8 cellular contexts compared by ENCODE assay signal in genomic region chr7:72879737-72880215, GRCh38. TPM values are rescaled to one million over a fixed set of nuclear protein-coding genes. Genes with fewer than 3 reads are reported as not detected.
A peak's percentile ranks its signal among the peaks of the same experiment; 100 is the strongest.
DNase-seq lines count a peak whose midpoint lies in the region; ATAC-seq and TF ChIP-seq lines count a peak whose summit lies in the region.
"Not testable (repeated sequence)": the region's sequence is repeated elsewhere in the genome, so short reads cannot be mapped to it uniquely, and the experiment has no call there.

No MANE protein-coding gene starts in this region.

- peak overlapping the region; percentile 73 for H3K4me3 ChIP-seq in AG04449 (ENCODE audit: low read depth, low read length)
- H3K4me3 ChIP-seq in esophagus squamous epithelium, result peak overlapping the region; percentile 69 to 91 (median 76)

- in situ Hi-C loops in GM18951 (cut with MboI; ENCODE audit: low sequenced_read_pairs, unreplicated experiment), result not testable (repeated sequence)

- H3K4me1 ChIP-seq in esophagus squamous epithelium, result peaks cover 0 to 15% (median 3%) of the 10 kb centered on the region in 3 donors

- not testable (repeated sequence) for H3K4me1 Mint-ChIP-seq in memory B cell

- peak; percentile 33 for TF ChIP-seq POLR2A in GM18951 (IDR thresholded peaks at IDR 0.05; ENCODE audit: extremely low read depth, insufficient read depth, insufficient read length)
- not testable (repeated sequence) for TF ChIP-seq POLR2A in esophagus squamous epithelium (IDR thresholded peaks at IDR 0.05)

- not testable (repeated sequence) for H3K36me3 Mint-ChIP-seq in memory B cell

- CTCF ChIA-PET in AG04449 (lab: Yijun Ruan, JAX), result not testable (repeated sequence)

- ATAC-seq in memory B cell (ENCODE audit: low read depth), result peak; percentile 26

- not testable (repeated sequence) for H3K9me3 Mint-ChIP-seq in memory B cell

- H3K27ac ChIP-seq in esophagus squamous epithelium, result peak overlapping the region; percentile 91 to 96 (median 92)

- peaks cover 0 to 24% (median 0%) of the 10 kb centered on the region in 3 donors for H3K36me3 ChIP-seq in esophagus squamous epithelium

- 0% methylated on average over 8 to 16 of the region's 35 CpGs for whole genome bisulfite sequencing in esophagus squamous epithelium, 2 donors

- DNase-seq in AG04449 (ENCODE audit: low read depth, low spot score), result peak; percentile 19
- peak; percentile 62 for DNase-seq in LHCN-M2 (ENCODE audit: low read depth)
- peak; percentile 28 for DNase-seq in SKM-1 treated with dmso at 0.1 percent for 144 hours (lab: John Stamatoyannopoulos, UW; ENCODE audit: unreplicated experiment)
- DNase-seq in activated gamma-delta T cell treated with anti-CD3 and anti-CD28 coated beads, Interleukin-2, amount 50 U/mL, for 16 hours (ENCODE audit: low read depth), result peak; percentile 1
- peak; percentile 2 for DNase-seq in esophagus squamous epithelium (lab: John Stamatoyannopoulos, UW)
- peak; percentile 7 to 33 for DNase-seq in memory B cell (ENCODE audit: low spot score in 2 of 2)
- DNase-seq in stimulated activated CD4-positive, alpha-beta T cell treated with anti-CD3 and anti-CD28 coated beads, Interleukin-1b, Interleukin-23, amount 100 ng/mL, for 48 hours, result peak; percentile 41

- intact Hi-C loops in esophagus squamous epithelium (cut with DNase I), result not testable (repeated sequence)

- POLR2A ChIA-PET in AG04449 (lab: Yijun Ruan, JAX), result interaction anchor here (0.6 kb wide), 1 partner anchor 126 kb away, joined by 3 read pairs; no protein-coding TSS in a partner anchor

- H3K27ac Mint-ChIP-seq in memory B cell, result peak overlapping the region; percentile 89

- not testable (repeated sequence) for H3K9me3 ChIP-seq in esophagus squamous epithelium

- TF ChIP-seq CTCF in AG04449 (IDR thresholded peaks at IDR 0.05; ENCODE audit: insufficient read depth, low read length, missing control alignments); esophagus squamous epithelium (IDR thresholded peaks at IDR 0.05): not testable (repeated sequence)

- H3K27me3 ChIP-seq in esophagus squamous epithelium, result not testable (repeated sequence)

- H3K27me3 Mint-ChIP-seq in memory B cell, result not testable (repeated sequence)

- H3K4me3 Mint-ChIP-seq in memory B cell, result peak overlapping the region; percentile 95

RNA-seq across cellular contexts. Expression of gene POM121, which starts 45.1 kb away (rescaled TPM):
- total RNA-seq in LHCN-M2 (2014; rRNA removed) (12.1 and 13.4 TPM in 2 replicates), esophagus squamous epithelium (10 to 100 TPM; 12.0 to 20.8 (median 15.7) TPM)
- polyA plus RNA-seq in LHCN-M2 (2012), result 27.8 TPM

RNA-seq across cellular contexts. Expression of gene TYW1B, which starts 51.8 kb away (rescaled TPM):
- total RNA-seq in LHCN-M2 (2014; rRNA removed), result 1.2 and 1.5 TPM in 2 replicates
- polyA plus RNA-seq in LHCN-M2 (2012), result 0.43 TPM
- 1 to 10 TPM; 2.0 to 5.1 (median 2.5) TPM for total RNA-seq in esophagus squamous epithelium

Comparison
In these comparisons a context has a peak if more than half of its experiments do, and no peak if none do; other contexts are left out.
1. Peak in every context shown above with its lines: DNase-seq, ATAC-seq, H3K4me3 ChIP-seq and H3K27ac ChIP-seq.
2. DNase-seq: peak in every context shown above with its lines; median percentile 62 in LHCN-M2; 41 in stimulated activated CD4-positive, alpha-beta T cell treated with anti-CD3 and anti-CD28 coated beads, Interleukin-1b, Interleukin-23, amount 100 ng/mL, for 48 hours; 28 in SKM-1 treated with dmso at 0.1 percent for 144 hours; 20 in memory B cell; 19 in AG04449; 2 in esophagus squamous epithelium; 1 in activated gamma-delta T cell treated with anti-CD3 and anti-CD28 coated beads, Interleukin-2, amount 50 U/mL, for 16 hours.